In genomic region chr9:89781838-89782237, GRCh38 we compare ENCODE assay signal across 7 cellular contexts.
DNase-seq lines count a peak whose midpoint lies in the region; ATAC-seq and TF ChIP-seq lines count a peak whose summit lies in the region.

No MANE protein-coding gene starts in this region.

- no peaks in the 10 kb centered on the region for H3K9me3 Mint-ChIP-seq in CD8-positive, alpha-beta T cell

- no peak overlapping the region for H3K4me3 Mint-ChIP-seq in CD8-positive, alpha-beta T cell

- whole genome bisulfite sequencing in trophoblast cell (ENCODE audit: extremely low coverage, insufficient coverage, insufficient read length): no CpG with 5 or more reads among the region's 4 CpGs

- H3K36me3 ChIP-seq in trophoblast cell (ENCODE audit: control insufficient read depth in 1 of 2, insufficient read depth in 2 of 2, low read length in 2 of 2) (no peaks in the 10 kb centered on the region), vagina (no peaks in the 10 kb centered on the region)
- H3K36me3 ChIP-seq in CD8-positive, alpha-beta T cell (ENCODE audit: insufficient read depth, low read length): no peaks in the 10 kb centered on the region

- peak overlapping the region; percentile 8 for H4K8ac ChIP-seq in trophoblast cell (ENCODE audit: low read depth, low read length)

- no peaks in the 10 kb centered on the region for H3K79me2 ChIP-seq in trophoblast cell (ENCODE audit: control insufficient read depth, insufficient read depth, low read length, poor library complexity)

- no peak overlapping the region for H3K4me2 ChIP-seq in trophoblast cell (ENCODE audit: low read length)

- no peaks in the 10 kb centered on the region for H3K27me3 ChIP-seq in trophoblast cell (ENCODE audit: insufficient read depth, low read length)
- no peaks in the 10 kb centered on the region for H3K27me3 ChIP-seq in CD8-positive, alpha-beta T cell (ENCODE audit: insufficient read depth, low read length)
- H3K27me3 ChIP-seq in vagina: no peaks in the 10 kb centered on the region

- no peaks in the 10 kb centered on the region for H3K4me1 Mint-ChIP-seq in CD8-positive, alpha-beta T cell (ENCODE audit: low read depth)

- no peaks in the 10 kb centered on the region for H3K36me3 Mint-ChIP-seq in CD8-positive, alpha-beta T cell

- peaks cover 22% of the 10 kb centered on the region for H3K79me1 ChIP-seq in trophoblast cell (ENCODE audit: low read length)

- H4K12ac ChIP-seq in trophoblast cell (ENCODE audit: low read depth, low read length): no peak overlapping the region

- intact Hi-C loops in CD8-positive, alpha-beta T cell (cut with DNase I, micrococcal nuclease): no loop called here
- intact Hi-C loops in vagina (cut with DNase I): no loop called here

- H3K4ac ChIP-seq in trophoblast cell (ENCODE audit: low read depth, low read length): no peak overlapping the region

- POLR2A ChIA-PET in CD8-positive, alpha-beta T cell (lab: Charles Lee): no interaction called here

- H2AK5ac ChIP-seq in trophoblast cell (ENCODE audit: low read length): peak overlapping the region; percentile 0

- H3K27me3 Mint-ChIP-seq in CD8-positive, alpha-beta T cell (ENCODE audit: low read depth): peaks cover 4% of the 10 kb centered on the region

- H3K4me1 ChIP-seq in trophoblast cell (ENCODE audit: control insufficient read depth in 1 of 2, insufficient read depth in 2 of 2, low read length in 2 of 2) (peaks cover 16 to 19% of the 10 kb centered on the region in 2 experiments), vagina (peaks cover 14% of the 10 kb centered on the region)
- no peaks in the 10 kb centered on the region for H3K4me1 ChIP-seq in CD8-positive, alpha-beta T cell (ENCODE audit: insufficient read depth, low read length)

- H3K23ac ChIP-seq in trophoblast cell (ENCODE audit: low read length): no peak overlapping the region

- H3K14ac ChIP-seq in trophoblast cell (ENCODE audit: low read length): peak overlapping the region; percentile 27

- ATAC-seq in GM18861 (IDR thresholded peaks at IDR 0.05; ENCODE audit: unreplicated experiment) (peak; percentile 91), HG02642 (IDR thresholded peaks at IDR 0.05; ENCODE audit: poor library complexity, unreplicated experiment) (peak; percentile 62)
- no peak for ATAC-seq in CD8-positive, alpha-beta T cell

- H3K27ac ChIP-seq in trophoblast cell (ENCODE audit: low read depth, low read length) (no peak overlapping the region), vagina (no peak overlapping the region)
- H3K27ac ChIP-seq in CD8-positive, alpha-beta T cell (ENCODE audit: low read depth, low read length): no peak overlapping the region

- peak overlapping the region; percentile 6 for H2BK120ac ChIP-seq in trophoblast cell (ENCODE audit: insufficient read depth, low read length, poor library complexity)

- H3K4me3 ChIP-seq in trophoblast cell (ENCODE audit: low read depth, low read length) (no peak overlapping the region), vagina (no peak overlapping the region)
- H3K4me3 ChIP-seq in CD8-positive, alpha-beta T cell (ENCODE audit: low read depth, low read length): no peak overlapping the region

- no peak overlapping the region for H3K18ac ChIP-seq in trophoblast cell (ENCODE audit: low read length)

- H3K9ac ChIP-seq in trophoblast cell (ENCODE audit: low read length): no peak overlapping the region

- DNase-seq in OCI-M1 (lab: John Stamatoyannopoulos, UW) (peak; percentile 34), trophoblast cell (peak in 1 of 2 donors; percentile 24), HPDE6-E6E7 (ENCODE audit: extremely low spot score) (no peak), vagina (ENCODE audit: extremely low spot score in 2 of 2) (no peak)
- DNase-seq in CD8-positive, alpha-beta T cell: no peak

- peak overlapping the region; percentile 3 for H2BK12ac ChIP-seq in trophoblast cell (ENCODE audit: low read length)

- no peak overlapping the region for H2BK5ac ChIP-seq in trophoblast cell (ENCODE audit: low read depth, low read length, poor library complexity)

- no peak for TF ChIP-seq CTCF in CD8-positive, alpha-beta T cell (IDR thresholded peaks at IDR 0.05)
- no peak for TF ChIP-seq CTCF in vagina (IDR thresholded peaks at IDR 0.05)

- peak overlapping the region; percentile 53 for H4K91ac ChIP-seq in trophoblast cell (ENCODE audit: low read depth, low read length)

- H3K27ac Mint-ChIP-seq in CD8-positive, alpha-beta T cell: no peak overlapping the region

- H2AFZ ChIP-seq in trophoblast cell (ENCODE audit: insufficient read depth, low read length, poor library complexity): no peak overlapping the region

- CTCF ChIA-PET in CD8-positive, alpha-beta T cell (lab: Charles Lee): no interaction called here

- H3K9me3 ChIP-seq in trophoblast cell (ENCODE audit: insufficient read depth, low read depth, low read length) (no peaks in the 10 kb centered on the region), vagina (no peaks in the 10 kb centered on the region)
- no peaks in the 10 kb centered on the region for H3K9me3 ChIP-seq in CD8-positive, alpha-beta T cell (ENCODE audit: low read length)

- TF ChIP-seq POLR2A in vagina (IDR thresholded peaks at IDR 0.05): no peak
